ENCODE assay signal across 10 cellular contexts in the genomic region with DNA sequence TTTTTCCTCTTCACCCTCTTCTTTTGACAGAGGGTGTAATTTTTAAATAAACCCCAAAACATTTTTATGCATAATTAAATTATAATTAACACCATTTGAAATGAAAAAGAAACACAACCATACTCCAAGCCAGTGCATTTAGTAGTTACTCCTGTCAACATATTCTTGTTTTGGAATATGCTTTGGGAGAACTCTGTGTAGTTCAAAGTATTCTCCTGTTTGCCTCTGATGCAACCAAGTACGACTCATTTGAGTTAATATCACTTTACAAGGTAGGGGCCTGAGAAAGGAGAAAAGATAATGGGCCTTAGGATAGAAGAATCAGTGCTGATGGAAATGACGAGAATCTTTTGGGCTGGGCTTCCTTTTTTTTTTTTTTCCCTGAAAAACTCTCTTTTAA. TPM values are rescaled to one million over a fixed set of nuclear protein-coding genes. Genes with fewer than 3 reads are reported as not detected.
A peak's percentile ranks its signal among the peaks of the same experiment; 100 is the strongest.
DNase-seq lines count a peak whose midpoint lies in the region; ATAC-seq and TF ChIP-seq lines count a peak whose summit lies in the region.
"Had no signal": no experiment of that assay in that cellular context is flagged by ENCODE, and none has a peak within 500 bp of the region (broad histone marks: within the 10 kb centered on the region; RNA-seq: fewer than 3 reads in every experiment).

No MANE protein-coding gene starts in this region.

- no peak for ATAC-seq in WTC11
- ATAC-seq in stimulated activated effector memory CD8-positive, alpha-beta T cell treated with anti-CD3 and anti-CD28 coated beads, Interleukin-12 subunit alpha, Interleukin-12 subunit beta, amount 100 ng/mL, for 72 hours, result no peak
- ATAC-seq in GM21360 (IDR thresholded peaks at IDR 0.05; ENCODE audit: unreplicated experiment), result no peak
- ATAC-seq: activated CD8-positive, alpha-beta T cell treated with anti-CD3 and anti-CD28 coated beads, Interleukin-2, amount 10 ng/mL, durations not matched to agents 7 days and 5 days had no signal

- H3K4me3 ChIP-seq in HEK293 (ENCODE audit: low read depth, low read length) (no peak overlapping the region; the same call in 1 of the 2 replicates), fibroblast of the aortic adventitia (ENCODE audit: low read depth, low read length) (peak overlapping the region; percentile 91)

- POLR2A ChIA-PET in HEK293 (lab: Yijun Ruan, JAX), result interaction anchor here (0.7 kb wide), 1 partner anchor 792 kb away, joined by 7 read pairs; no protein-coding TSS in a partner anchor
- POLR2A ChIA-PET in WTC11 (lab: Charles Lee), result no interaction called here

- CTCF ChIA-PET in HEK293 (lab: Yijun Ruan, JAX), result interaction anchor here (0.7 to 4.0 kb wide), 3 partner anchors 13 to 106 kb away, joined by 3 to 29 read pairs (median 4); no protein-coding TSS in a partner anchor
- CTCF ChIA-PET in WTC11 (lab: Charles Lee), result interaction anchor here (0.7 to 1.2 kb wide), 2 partner anchors 26 to 100 kb away, joined by 4 to 6 read pairs; no protein-coding TSS in a partner anchor

- DNase-seq in WTC11 (ENCODE audit: low spot score) (no peak), fibroblast of the aortic adventitia (ENCODE audit: low read depth) (peak; percentile 55), A172 (ENCODE audit: low spot score) (no peak), middle frontal gyrus (ENCODE audit: extremely low spot score, low spot score) (no peak), GM10266 (ENCODE audit: extremely low spot score) (no peak)
- DNase-seq in stimulated activated effector memory CD8-positive, alpha-beta T cell treated with anti-CD3 and anti-CD28 coated beads, Interleukin-12 subunit alpha, Interleukin-12 subunit beta, amount 100 ng/mL, for 72 hours (ENCODE audit: low spot score in 2 of 2), result no peak
- DNase-seq: activated CD8-positive, alpha-beta T cell treated with anti-CD3 and anti-CD28 coated beads, Interleukin-2, amount 10 ng/mL, durations not matched to agents 7 days and 5 days; activated naive CD8-positive, alpha-beta T cell treated with anti-CD3 and anti-CD28 coated beads for 36 hours had no signal

- H3K4me3 Mint-ChIP-seq in WTC11, result peak overlapping the region; percentile 96; the same call in 1 of the 2 replicates
- peak overlapping the region; percentile 82 for H3K4me3 Mint-ChIP-seq in stimulated activated effector memory CD8-positive, alpha-beta T cell treated with anti-CD3 and anti-CD28 coated beads, Interleukin-12 subunit alpha, Interleukin-12 subunit beta, amount 100 ng/mL, for 72 hours
- H3K4me3 Mint-ChIP-seq: activated CD8-positive, alpha-beta T cell treated with anti-CD3 and anti-CD28 coated beads, Interleukin-2, amount 10 ng/mL, durations not matched to agents 7 days and 5 days; activated naive CD8-positive, alpha-beta T cell treated with anti-CD3 and anti-CD28 coated beads for 36 hours had no signal

- H3K27me3 Mint-ChIP-seq in WTC11 (ENCODE audit: low read depth), result no peaks in the 10 kb centered on the region

- no peaks in the 10 kb centered on the region for H3K9me3 ChIP-seq in HEK293 (ENCODE audit: control insufficient read depth, insufficient read depth, low read depth, low read length)

- H3K4me1 Mint-ChIP-seq in WTC11, result peaks cover 44% of the 10 kb centered on the region
- H3K4me1 Mint-ChIP-seq in stimulated activated effector memory CD8-positive, alpha-beta T cell treated with anti-CD3 and anti-CD28 coated beads, Interleukin-12 subunit alpha, Interleukin-12 subunit beta, amount 100 ng/mL, for 72 hours, result peaks cover 6% of the 10 kb centered on the region

- H3K27ac Mint-ChIP-seq in WTC11, result no peak overlapping the region
- H3K27ac Mint-ChIP-seq in stimulated activated effector memory CD8-positive, alpha-beta T cell treated with anti-CD3 and anti-CD28 coated beads, Interleukin-12 subunit alpha, Interleukin-12 subunit beta, amount 100 ng/mL, for 72 hours, result no peak overlapping the region
- H3K27ac Mint-ChIP-seq: activated CD8-positive, alpha-beta T cell treated with anti-CD3 and anti-CD28 coated beads, Interleukin-2, amount 10 ng/mL, durations not matched to agents 7 days and 5 days; activated naive CD8-positive, alpha-beta T cell treated with anti-CD3 and anti-CD28 coated beads for 36 hours had no signal

- H3K27ac ChIP-seq in HEK293 (ENCODE audit: extremely low read depth, low read depth, low read length), result no peak overlapping the region

- TF ChIP-seq CTCF in HEK293 (tag by site-specific recombination; IDR thresholded peaks at IDR 0.05) (no peak), WTC11 (IDR thresholded peaks at IDR 0.05) (no peak), fibroblast of the aortic adventitia (IDR thresholded peaks at IDR 0.05; ENCODE audit: insufficient read depth, low read length) (no peak), GM10266 (IDR thresholded peaks at IDR 0.05; ENCODE audit: control insufficient read depth, insufficient read depth, low read depth, missing control alignments) (no peak)

- H3K9me3 Mint-ChIP-seq in WTC11, result no peaks in the 10 kb centered on the region
- H3K9me3 Mint-ChIP-seq in stimulated activated effector memory CD8-positive, alpha-beta T cell treated with anti-CD3 and anti-CD28 coated beads, Interleukin-12 subunit alpha, Interleukin-12 subunit beta, amount 100 ng/mL, for 72 hours, result no peaks in the 10 kb centered on the region
- H3K9me3 Mint-ChIP-seq: activated naive CD8-positive, alpha-beta T cell treated with anti-CD3 and anti-CD28 coated beads for 36 hours had no signal

- no peaks in the 10 kb centered on the region; a peak in 1 of 3 replicates for H3K36me3 ChIP-seq in HEK293 (ENCODE audit: control insufficient read depth in 2 of 2, insufficient read depth in 1 of 2, low read length in 2 of 2)

- no peaks in the 10 kb centered on the region for H3K36me3 Mint-ChIP-seq in WTC11
- H3K36me3 Mint-ChIP-seq in stimulated activated effector memory CD8-positive, alpha-beta T cell treated with anti-CD3 and anti-CD28 coated beads, Interleukin-12 subunit alpha, Interleukin-12 subunit beta, amount 100 ng/mL, for 72 hours, result peaks cover 8% of the 10 kb centered on the region
- H3K36me3 Mint-ChIP-seq: activated naive CD8-positive, alpha-beta T cell treated with anti-CD3 and anti-CD28 coated beads for 36 hours had no signal

- H3K4me1 ChIP-seq in HEK293 (ENCODE audit: control insufficient read depth, insufficient read depth, low read length), result peaks cover 21% of the 10 kb centered on the region

TF ChIP-seq in HEK293, 187 proteins besides CTCF, POLR2A, EP300 and RAD21:
- TF ChIP-seq ZNF121 (tag by site-specific recombination; IDR thresholded peaks at IDR 0.05) (no peak), ZBTB21 (tag by site-specific recombination; IDR thresholded peaks at IDR 0.05) (no peak), ZNF175 (tag by site-specific recombination; IDR thresholded peaks at IDR 0.05) (no peak), ZNF600 (tag by site-specific recombination; IDR thresholded peaks at IDR 0.05) (peak; percentile 80), ZEB2 (tag by site-specific recombination; IDR thresholded peaks at IDR 0.05) (0 out of 2 replicates have a peak, but pooled peaks have one; percentile 18), ZNF248 (tag by site-specific recombination; IDR thresholded peaks at IDR 0.05) (no peak), ZBTB20 (tag by site-specific recombination; IDR thresholded peaks at IDR 0.05) (peak; percentile 52; the same call in 1 of the 2 replicates), PRDM1 (tag by site-specific recombination; IDR thresholded peaks at IDR 0.05) (0 out of 2 replicates have a peak, but pooled peaks have one; percentile 15)
TF ChIP-seq in HEK293: peak in this region for 4.

TF ChIP-seq in WTC11, 78 proteins besides CTCF, POLR2A, EP300 and RAD21 (continues in another document):
- no peak for TF ChIP-seq SP1 (CRISPR knock-in tag; conservative IDR thresholded peaks at IDR 0.05)
- TF ChIP-seq, protein P1, sequence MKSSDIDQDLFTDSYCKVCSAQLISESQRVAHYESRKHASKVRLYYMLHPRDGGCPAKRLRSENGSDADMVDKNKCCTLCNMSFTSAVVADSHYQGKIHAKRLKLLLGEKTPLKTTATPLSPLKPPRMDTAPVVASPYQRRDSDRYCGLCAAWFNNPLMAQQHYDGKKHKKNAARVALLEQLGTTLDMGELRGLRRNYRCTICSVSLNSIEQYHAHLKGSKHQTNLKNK (CRISPR knock-in tag; IDR thresholded peaks at IDR 0.05), result no peak
- TF ChIP-seq, protein P2, sequence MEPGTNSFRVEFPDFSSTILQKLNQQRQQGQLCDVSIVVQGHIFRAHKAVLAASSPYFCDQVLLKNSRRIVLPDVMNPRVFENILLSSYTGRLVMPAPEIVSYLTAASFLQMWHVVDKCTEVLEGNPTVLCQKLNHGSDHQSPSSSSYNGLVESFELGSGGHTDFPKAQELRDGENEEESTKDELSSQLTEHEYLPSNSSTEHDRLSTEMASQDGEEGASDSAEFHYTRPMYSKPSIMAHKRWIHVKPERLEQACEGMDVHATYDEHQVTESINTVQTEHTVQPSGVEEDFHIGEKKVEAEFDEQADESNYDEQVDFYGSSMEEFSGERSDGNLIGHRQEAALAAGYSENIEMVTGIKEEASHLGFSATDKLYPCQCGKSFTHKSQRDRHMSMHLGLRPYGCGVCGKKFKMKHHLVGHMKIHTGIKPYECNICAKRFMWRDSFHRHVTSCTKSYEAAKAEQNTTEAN (CRISPR knock-in tag; IDR thresholded peaks at IDR 0.05), result no peak
- no peak for TF ChIP-seq SOX15 (CRISPR knock-in tag; IDR thresholded peaks at IDR 0.05)
- TF ChIP-seq GTF2I (CRISPR knock-in tag; conservative IDR thresholded peaks at IDR 0.05), result no peak
- TF ChIP-seq, protein P3, sequence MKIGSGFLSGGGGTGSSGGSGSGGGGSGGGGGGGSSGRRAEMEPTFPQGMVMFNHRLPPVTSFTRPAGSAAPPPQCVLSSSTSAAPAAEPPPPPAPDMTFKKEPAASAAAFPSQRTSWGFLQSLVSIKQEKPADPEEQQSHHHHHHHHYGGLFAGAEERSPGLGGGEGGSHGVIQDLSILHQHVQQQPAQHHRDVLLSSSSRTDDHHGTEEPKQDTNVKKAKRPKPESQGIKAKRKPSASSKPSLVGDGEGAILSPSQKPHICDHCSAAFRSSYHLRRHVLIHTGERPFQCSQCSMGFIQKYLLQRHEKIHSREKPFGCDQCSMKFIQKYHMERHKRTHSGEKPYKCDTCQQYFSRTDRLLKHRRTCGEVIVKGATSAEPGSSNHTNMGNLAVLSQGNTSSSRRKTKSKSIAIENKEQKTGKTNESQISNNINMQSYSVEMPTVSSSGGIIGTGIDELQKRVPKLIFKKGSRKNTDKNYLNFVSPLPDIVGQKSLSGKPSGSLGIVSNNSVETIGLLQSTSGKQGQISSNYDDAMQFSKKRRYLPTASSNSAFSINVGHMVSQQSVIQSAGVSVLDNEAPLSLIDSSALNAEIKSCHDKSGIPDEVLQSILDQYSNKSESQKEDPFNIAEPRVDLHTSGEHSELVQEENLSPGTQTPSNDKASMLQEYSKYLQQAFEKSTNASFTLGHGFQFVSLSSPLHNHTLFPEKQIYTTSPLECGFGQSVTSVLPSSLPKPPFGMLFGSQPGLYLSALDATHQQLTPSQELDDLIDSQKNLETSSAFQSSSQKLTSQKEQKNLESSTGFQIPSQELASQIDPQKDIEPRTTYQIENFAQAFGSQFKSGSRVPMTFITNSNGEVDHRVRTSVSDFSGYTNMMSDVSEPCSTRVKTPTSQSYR (CRISPR knock-in tag; IDR thresholded peaks at IDR 0.05), result no peak
- no peak for TF ChIP-seq NR2C2 (CRISPR knock-in tag; IDR thresholded peaks at IDR 0.05)

RNA-seq across cellular contexts. Expression of a gene that starts 2.7 kb away (rescaled TPM):
- total RNA-seq in WTC11 (2021) (42.5 to 49.7 TPM (median 44.0 TPM) in 3 replicates), fibroblast of the aortic adventitia (ENCODE audit: low replicate concordance) (41.6 and 67.6 TPM in 2 replicates)
- 5.9 and 7.0 TPM in 2 replicates for total RNA-seq in A172 (2014; rRNA removed; shearing (Covaris generic))
